ENCODE assay signal across 8 cellular contexts in the genomic region with DNA sequence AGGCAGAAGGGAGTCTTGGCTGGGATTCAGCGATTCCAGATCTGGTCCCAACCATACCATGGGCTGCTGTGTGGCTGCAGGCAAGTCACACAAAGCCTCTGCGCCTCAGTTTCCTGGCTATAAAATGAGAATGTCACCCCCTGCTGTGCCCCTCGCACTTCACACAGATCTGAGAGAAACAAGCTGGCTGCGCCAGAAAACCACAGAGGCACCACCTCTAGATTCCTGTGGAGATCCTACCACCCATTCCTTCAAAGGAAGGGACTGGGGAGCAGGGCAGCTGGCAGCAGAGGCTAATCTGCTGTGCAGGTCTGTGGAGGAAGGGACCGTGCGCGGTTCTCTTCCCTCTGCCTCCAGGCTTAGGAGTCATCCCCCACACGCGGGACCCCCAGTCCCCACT. TPM values are rescaled to one million over a fixed set of nuclear protein-coding genes. Genes with fewer than 3 reads are reported as not detected.
DNase-seq lines count a peak whose midpoint lies in the region; ATAC-seq, FAIRE-seq and TF ChIP-seq lines count a peak whose summit lies in the region.

No MANE protein-coding gene starts in this region.

- no peak overlapping the region for H3K4me2 ChIP-seq in PC-3 (ENCODE audit: low read length)

- ATAC-seq in activated CD8-positive, alpha-beta T cell treated with anti-CD3 and anti-CD28 coated beads for 36 hours = no peak
- ATAC-seq in right cardiac atrium (peak in 1 of 2 donors; percentile 18), PC-3 (no peak)
- no peak for ATAC-seq in stimulated activated effector memory CD8-positive, alpha-beta T cell treated with anti-CD3 and anti-CD28 coated beads, Interleukin-12 subunit alpha, Interleukin-12 subunit beta, amount 100 ng/mL, for 72 hours

- H2AFZ ChIP-seq in PC-3 (ENCODE audit: low read length) = no peak overlapping the region

- DNase-seq in H54 (ENCODE audit: insufficient read length, low spot score) (peak; percentile 38), right cardiac atrium (no peak), G401 (ENCODE audit: low spot score) (no peak), NCI-H774 (lab: John Stamatoyannopoulos, UW) (no peak), PC-3 (no peak), GOT3 (lab: John Stamatoyannopoulos, UW) (no peak)
- DNase-seq in activated CD8-positive, alpha-beta T cell treated with anti-CD3 and anti-CD28 coated beads for 36 hours = peak; percentile 24
- DNase-seq in stimulated activated effector memory CD8-positive, alpha-beta T cell treated with anti-CD3 and anti-CD28 coated beads, Interleukin-12 subunit alpha, Interleukin-12 subunit beta, amount 100 ng/mL, for 72 hours (ENCODE audit: low spot score in 2 of 2) = no peak

- intact Hi-C loops in activated CD8-positive, alpha-beta T cell treated with anti-CD3 and anti-CD28 coated beads for 36 hours (cut with micrococcal nuclease) = no loop called here
- intact Hi-C loops in right cardiac atrium (cut with DNase I) (no loop called here), PC-3 (cut with micrococcal nuclease) (no loop called here)

- no peak for TF ChIP-seq CTCF in activated CD8-positive, alpha-beta T cell treated with anti-CD3 and anti-CD28 coated beads for 36 hours (IDR thresholded peaks at IDR 0.05)
- TF ChIP-seq CTCF in PC-3 (conservative IDR thresholded peaks at IDR 0.05; ENCODE audit: low read depth, low read length) = no peak

- H3K4me3 ChIP-seq in right cardiac atrium (ENCODE audit: low read length) = peak overlapping the region; percentile 46
- H3K4me3 ChIP-seq in PC-3 (ENCODE audit: low read length) = no peak overlapping the region

- peaks cover 40% of the 10 kb centered on the region for H3K4me1 Mint-ChIP-seq in activated CD8-positive, alpha-beta T cell treated with anti-CD3 and anti-CD28 coated beads for 36 hours (ENCODE audit: low read depth)
- H3K4me1 Mint-ChIP-seq in stimulated activated effector memory CD8-positive, alpha-beta T cell treated with anti-CD3 and anti-CD28 coated beads, Interleukin-12 subunit alpha, Interleukin-12 subunit beta, amount 100 ng/mL, for 72 hours = peaks cover 57% of the 10 kb centered on the region

- peak overlapping the region; percentile 86 for H3K4me3 Mint-ChIP-seq in activated CD8-positive, alpha-beta T cell treated with anti-CD3 and anti-CD28 coated beads for 36 hours
- peak overlapping the region; percentile 82 for H3K4me3 Mint-ChIP-seq in stimulated activated effector memory CD8-positive, alpha-beta T cell treated with anti-CD3 and anti-CD28 coated beads, Interleukin-12 subunit alpha, Interleukin-12 subunit beta, amount 100 ng/mL, for 72 hours

- H3F3A ChIP-seq in PC-3 (ENCODE audit: low read length, unreplicated experiment) = no peaks in the 10 kb centered on the region

- H3K9me2 ChIP-seq in PC-3 (replicated peaks; ENCODE audit: low read length) = no peaks in the 10 kb centered on the region

- BruUV-seq in PC-3 (replicated peaks; lab: Mats Ljungman, UMichigan) = no TSS peak

- POLR2A ChIA-PET in activated CD8-positive, alpha-beta T cell treated with anti-CD3 and anti-CD28 coated beads for 36 hours (lab: Charles Lee) = interaction anchor here (0.8 to 1.3 kb wide), 7 partner anchors 8 to 86 kb away, joined by 3 to 5 read pairs (median 3); partner anchors contain the start of gene NEURL3
- POLR2A ChIA-PET in PC-3 (lab: Charles Lee; ENCODE audit: unreplicated experiment) = no interaction called here

- no peaks in the 10 kb centered on the region for H3K36me3 ChIP-seq in PC-3 (ENCODE audit: low read depth, low read length)

- no peak overlapping the region for H3K27ac ChIP-seq in right cardiac atrium (ENCODE audit: low read length)
- H3K27ac ChIP-seq in PC-3 (ENCODE audit: low read length) = no peak overlapping the region

- H3K27me3 Mint-ChIP-seq in activated CD8-positive, alpha-beta T cell treated with anti-CD3 and anti-CD28 coated beads for 36 hours = no peaks in the 10 kb centered on the region

- in situ Hi-C loops in G401 (cut with HindIII; ENCODE audit: low sequenced_read_pairs) = no loop called here

- CTCF ChIA-PET in activated CD8-positive, alpha-beta T cell treated with anti-CD3 and anti-CD28 coated beads for 36 hours (lab: Charles Lee) = interaction anchor here (1.7 kb wide), 1 partner anchor 44 kb away, joined by 4 read pairs; no protein-coding TSS in a partner anchor
- CTCF ChIA-PET in PC-3 (lab: Charles Lee) = no interaction called here

- H3K79me2 ChIP-seq in PC-3 (ENCODE audit: low read length) = no peaks in the 10 kb centered on the region

- 85% methylated on average over 9 of the region's 9 CpGs for WGBS in right cardiac atrium

- H3K27me3 ChIP-seq in right cardiac atrium (ENCODE audit: control insufficient read depth, insufficient read depth) (no peaks in the 10 kb centered on the region), PC-3 (ENCODE audit: low read length) (no peaks in the 10 kb centered on the region; the same call in 1 of the 2 replicates)

- no peak overlapping the region for H3K9ac ChIP-seq in PC-3 (ENCODE audit: low read length)

- peaks cover 2% of the 10 kb centered on the region for H3K9me3 Mint-ChIP-seq in activated CD8-positive, alpha-beta T cell treated with anti-CD3 and anti-CD28 coated beads for 36 hours
- H3K9me3 Mint-ChIP-seq in stimulated activated effector memory CD8-positive, alpha-beta T cell treated with anti-CD3 and anti-CD28 coated beads, Interleukin-12 subunit alpha, Interleukin-12 subunit beta, amount 100 ng/mL, for 72 hours = no peaks in the 10 kb centered on the region

- no peaks in the 10 kb centered on the region for H4K20me1 ChIP-seq in PC-3 (ENCODE audit: low read length)

- H3K36me3 Mint-ChIP-seq in activated CD8-positive, alpha-beta T cell treated with anti-CD3 and anti-CD28 coated beads for 36 hours (ENCODE audit: low read depth) = peaks cover 3% of the 10 kb centered on the region
- H3K36me3 Mint-ChIP-seq in stimulated activated effector memory CD8-positive, alpha-beta T cell treated with anti-CD3 and anti-CD28 coated beads, Interleukin-12 subunit alpha, Interleukin-12 subunit beta, amount 100 ng/mL, for 72 hours = peaks cover 9% of the 10 kb centered on the region

- no peak for TF ChIP-seq POLR2A in H54 (IDR thresholded peaks at IDR 0.05; ENCODE audit: low read depth, low read length)

- no peak for FAIRE-seq in H54 (lab: Jason Lieb, UNC)

- H3K9me3 ChIP-seq in right cardiac atrium (ENCODE audit: control insufficient read depth, low read length) (no peaks in the 10 kb centered on the region), PC-3 (ENCODE audit: low read length) (no peaks in the 10 kb centered on the region)

- no peaks in the 10 kb centered on the region for H3K4me1 ChIP-seq in right cardiac atrium (ENCODE audit: control insufficient read depth, insufficient read depth, low read length)
- H3K4me1 ChIP-seq in PC-3 (ENCODE audit: insufficient read depth, low read length) = no peaks in the 10 kb centered on the region

- peak overlapping the region; percentile 96 for H3K27ac Mint-ChIP-seq in activated CD8-positive, alpha-beta T cell treated with anti-CD3 and anti-CD28 coated beads for 36 hours
- peak overlapping the region; percentile 96 for H3K27ac Mint-ChIP-seq in stimulated activated effector memory CD8-positive, alpha-beta T cell treated with anti-CD3 and anti-CD28 coated beads, Interleukin-12 subunit alpha, Interleukin-12 subunit beta, amount 100 ng/mL, for 72 hours

RNA-seq across cellular contexts. Expression of gene NEURL3, which starts 19.8 kb away (rescaled TPM):
- total RNA-seq in activated CD8-positive, alpha-beta T cell treated with anti-CD3 and anti-CD28 coated beads for 36 hours = under 1 TPM in 1 of 2 experiments, not detected in 1; 0.25 TPM
- total RNA-seq in right cardiac atrium = under 1 TPM in 2 of 4 donors, not detected in 2; 0.15 to 0.20 TPM
- 0.07 TPM for polyA plus RNA-seq in right cardiac atrium
- not detected in 2 replicates for total RNA-seq in G401 (2014; rRNA removed; shearing (Covaris generic))
- 0.18 and 0.40 TPM in 2 replicates for total RNA-seq in PC-3 (2014; rRNA removed)

RNA-seq across cellular contexts. Expression of gene ARID5A, which starts 51.2 kb away (rescaled TPM):
- 10 to 100 TPM; 61.5 to 64.3 TPM for total RNA-seq in activated CD8-positive, alpha-beta T cell treated with anti-CD3 and anti-CD28 coated beads for 36 hours
- total RNA-seq in right cardiac atrium (10 to 100 TPM; 13.0 to 28.0 (median 19.3) TPM), PC-3 (2014; rRNA removed) (6.1 and 8.2 TPM in 2 replicates)
- polyA plus RNA-seq in right cardiac atrium = 31.8 TPM
- 7.6 and 8.6 TPM in 2 replicates for total RNA-seq in G401 (2014; rRNA removed; shearing (Covaris generic))

Comparison
In these comparisons a context has a peak if more than half of its experiments do, and no peak if none do; other contexts are left out.
1. DNase-seq: peak in H54 (single experiment) and activated CD8-positive, alpha-beta T cell treated with anti-CD3 and anti-CD28 coated beads for 36 hours (single experiment); none in right cardiac atrium (0 of 3), stimulated activated effector memory CD8-positive, alpha-beta T cell treated with anti-CD3 and anti-CD28 coated beads, Interleukin-12 subunit alpha, Interleukin-12 subunit beta, amount 100 ng/mL, for 72 hours (0 of 2), G401 (single experiment), NCI-H774 (single experiment), PC-3 (single experiment) and GOT3 (single experiment).